ENCODE assay signal across 11 cellular contexts in genomic region chr18:45291616-45292612, GRCh38.
DNase-seq lines count a peak whose midpoint lies in the region; ATAC-seq and TF ChIP-seq lines count a peak whose summit lies in the region.
"Had no signal": no experiment of that assay in that cellular context is flagged by ENCODE, and none has a peak within 500 bp of the region (broad histone marks: within the 10 kb centered on the region; RNA-seq: fewer than 3 reads in every experiment).

No MANE protein-coding gene starts in this region.

- ATAC-seq in omental fat pad (ENCODE audit: low FRiP score): no peak
- ATAC-seq: activated CD4-positive, CD25-positive, alpha-beta regulatory T cell treated with anti-CD3 and anti-CD28 coated beads, Interleukin-2, amount 50 U/mL, for 24 hours; naive thymus-derived CD4-positive, alpha-beta T cell had no signal

- DNase-seq in DMS 273 (lab: John Stamatoyannopoulos, UW; ENCODE audit: unreplicated experiment): peak; percentile 18
- DNase-seq in DMS 273 treated with DMSO at 0.1 percent for 48 hours (lab: John Stamatoyannopoulos, UW): no peak
- DNase-seq in RKO (ENCODE audit: low spot score): peak; percentile 32
- peak; percentile 49 for DNase-seq in fibroblast of peridontal ligament (ENCODE audit: extremely low read depth)
- DNase-seq in retinal pigment epithelial cell (ENCODE audit: low read depth): peak; percentile 97
- DNase-seq in GOT3 (lab: John Stamatoyannopoulos, UW): no peak
- DNase-seq in omental fat pad (ENCODE audit: low spot score): no peak
- no peak for DNase-seq in NCI-H2196 (lab: John Stamatoyannopoulos, UW; ENCODE audit: unreplicated experiment)
- DNase-seq: Karpas-422; naive thymus-derived CD4-positive, alpha-beta T cell had no signal

- TF ChIP-seq CTCF in retinal pigment epithelial cell (conservative IDR thresholded peaks at IDR 0.05; ENCODE audit: low read depth, low read length): no peak
- TF ChIP-seq CTCF in omental fat pad (IDR thresholded peaks at IDR 0.05): no peak

- H3K4me3 ChIP-seq in retinal pigment epithelial cell (ENCODE audit: low read length): no peak overlapping the region

Comparison
In these comparisons a context has a peak if more than half of its experiments do, and no peak if none do; other contexts are left out.
1. DNase-seq: peak in DMS 273 (single experiment), RKO (single experiment), fibroblast of peridontal ligament (single experiment) and retinal pigment epithelial cell (single experiment); none in DMS 273 treated with DMSO at 0.1 percent for 48 hours (single experiment), GOT3 (single experiment), omental fat pad (single experiment) and NCI-H2196 (single experiment).